ENCODE assay signal across 4 cellular contexts in genomic region chr9:38945929-38946615, GRCh38.
DNase-seq lines count a peak whose midpoint lies in the region; ATAC-seq and TF ChIP-seq lines count a peak whose summit lies in the region.
"Not testable (repeated sequence)": the region's sequence is repeated elsewhere in the genome, so short reads cannot be mapped to it uniquely, and the experiment has no call there.

No MANE protein-coding gene starts in this region.

- H3K9me3 Mint-ChIP-seq in GM23338; WTC11; naive thymus-derived CD4-positive, alpha-beta T cell: not testable (repeated sequence)

- TF ChIP-seq CTCF in GM23338 (conservative IDR thresholded peaks at IDR 0.05; ENCODE audit: low read depth in 2 of 2); WTC11 (IDR thresholded peaks at IDR 0.05): not testable (repeated sequence)

- H2AFZ ChIP-seq in GM23338: not testable (repeated sequence)

- H3K4me3 ChIP-seq in GM23338; naive thymus-derived CD4-positive, alpha-beta T cell (ENCODE audit: low read length): not testable (repeated sequence)

- ATAC-seq in GM23338: peak; percentile 93
- peak; percentile 92 for ATAC-seq in WTC11
- peak; percentile 17 for ATAC-seq in esophagus mucosa
- ATAC-seq in naive thymus-derived CD4-positive, alpha-beta T cell: peak; percentile 22

- not testable (repeated sequence) for H3K36me3 ChIP-seq in GM23338 (ENCODE audit: insufficient read depth); naive thymus-derived CD4-positive, alpha-beta T cell (ENCODE audit: control insufficient read depth in 2 of 3, insufficient read depth in 3 of 3, low read length in 3 of 3)

- not testable (repeated sequence) for H3K4me3 Mint-ChIP-seq in GM23338; WTC11; naive thymus-derived CD4-positive, alpha-beta T cell

- DNase-seq in GM23338 (ENCODE audit: low spot score); WTC11 (ENCODE audit: low spot score); naive thymus-derived CD4-positive, alpha-beta T cell: not testable (repeated sequence)

- H3K27me3 ChIP-seq in GM23338 (ENCODE audit: insufficient read depth); naive thymus-derived CD4-positive, alpha-beta T cell (ENCODE audit: control insufficient read depth in 2 of 2, insufficient read depth in 2 of 2, low read length in 2 of 2): not testable (repeated sequence)

- H3K27ac ChIP-seq in GM23338 (ENCODE audit: low read depth); naive thymus-derived CD4-positive, alpha-beta T cell (ENCODE audit: low read depth, low read length): not testable (repeated sequence)

- not testable (repeated sequence) for H3K79me2 ChIP-seq in GM23338 (replicated peaks; ENCODE audit: insufficient read depth)

- POLR2A ChIA-PET in WTC11 (lab: Charles Lee); naive thymus-derived CD4-positive, alpha-beta T cell (lab: Charles Lee): not testable (repeated sequence)

- not testable (repeated sequence) for H3K4me2 ChIP-seq in GM23338

- H3K9me2 ChIP-seq in GM23338 (ENCODE audit: insufficient read depth): not testable (repeated sequence)

- CTCF ChIA-PET in WTC11 (lab: Charles Lee); naive thymus-derived CD4-positive, alpha-beta T cell (lab: Charles Lee): not testable (repeated sequence)

- intact Hi-C loops in naive thymus-derived CD4-positive, alpha-beta T cell (cut with micrococcal nuclease): not testable (repeated sequence)

- not testable (repeated sequence) for H4K20me1 ChIP-seq in GM23338 (replicated peaks; ENCODE audit: insufficient read depth)

- not testable (repeated sequence) for H3F3A ChIP-seq in GM23338 (replicated peaks; ENCODE audit: low read depth)

- not testable (repeated sequence) for H3K4me1 Mint-ChIP-seq in GM23338; WTC11; naive thymus-derived CD4-positive, alpha-beta T cell

- not testable (repeated sequence) for H3K4me1 ChIP-seq in GM23338 (ENCODE audit: insufficient read depth); naive thymus-derived CD4-positive, alpha-beta T cell (ENCODE audit: control insufficient read depth in 2 of 2, insufficient read depth in 2 of 2, low read length in 2 of 2)

- H3K27me3 Mint-ChIP-seq in GM23338 (ENCODE audit: insufficient read depth, low read depth, poor library complexity); WTC11 (ENCODE audit: low read depth); naive thymus-derived CD4-positive, alpha-beta T cell: not testable (repeated sequence)

- not testable (repeated sequence) for H3K9me3 ChIP-seq in naive thymus-derived CD4-positive, alpha-beta T cell (ENCODE audit: control insufficient read depth in 2 of 3, low read length in 3 of 3)

- H3K36me3 Mint-ChIP-seq in GM23338 (ENCODE audit: low read depth); WTC11; naive thymus-derived CD4-positive, alpha-beta T cell: not testable (repeated sequence)

- not testable (repeated sequence) for H3K27ac Mint-ChIP-seq in GM23338; WTC11; naive thymus-derived CD4-positive, alpha-beta T cell

Comparison
In these comparisons a context has a peak if more than half of its experiments do, and no peak if none do; other contexts are left out.
1. ATAC-seq: peak in every context shown above with its lines; median percentile 93 in GM23338; 92 in WTC11; 22 in naive thymus-derived CD4-positive, alpha-beta T cell; 17 in esophagus mucosa.